Comparison of ENCODE assay signal across 16 cellular contexts in genomic region chr1:18618546-18619466, GRCh38. TPM values are rescaled to one million over a fixed set of nuclear protein-coding genes. Genes with fewer than 3 reads are reported as not detected.
DNase-seq lines count a peak whose midpoint lies in the region; ATAC-seq and TF ChIP-seq lines count a peak whose summit lies in the region.
"Had no signal": no experiment of that assay in that cellular context is flagged by ENCODE, and none has a peak within 500 bp of the region (broad histone marks: within the 10 kb centered on the region; RNA-seq: fewer than 3 reads in every experiment).

No MANE protein-coding gene starts in this region.

- no peaks in the 10 kb centered on the region for H3K9me2 ChIP-seq in PC-3 (replicated peaks; ENCODE audit: low read length)

- POLR2A ChIA-PET in PC-3 (lab: Charles Lee; ENCODE audit: unreplicated experiment): no interaction called here

- H3K4me3 ChIP-seq in PC-3 (ENCODE audit: low read length): no peak overlapping the region
- H3K4me3 ChIP-seq in ectodermal cell (ENCODE audit: insufficient read depth, low read depth, low read length): no peak overlapping the region

- H3K79me2 ChIP-seq in PC-3 (ENCODE audit: low read length): no peaks in the 10 kb centered on the region

- no TSS peak for BruUV-seq in PC-3 (replicated peaks; lab: Mats Ljungman, UMichigan)

- no peaks in the 10 kb centered on the region for H4K20me1 ChIP-seq in PC-3 (ENCODE audit: low read length)

- no peak overlapping the region for H3K9ac ChIP-seq in PC-3 (ENCODE audit: low read length)

- no peak overlapping the region for H3K4me3 Mint-ChIP-seq in activated naive CD4-positive, alpha-beta T cell treated with anti-CD3 and anti-CD28 coated beads for 36 hours
- no peak overlapping the region for H3K4me3 Mint-ChIP-seq in stimulated activated naive CD8-positive, alpha-beta T cell treated with anti-CD3 and anti-CD28 coated beads, Interleukin-15, amount 100 ng/mL, for 72 hours
- H3K4me3 Mint-ChIP-seq: activated CD4-positive, alpha-beta T cell treated with anti-CD3 and anti-CD28 coated beads, Interleukin-2, amount 10 ng/mL, durations not matched to agents 24 days and 14 days; T-helper 17 cell had no signal

- H3K27me3 ChIP-seq in PC-3 (ENCODE audit: low read length) (peaks cover 10% of the 10 kb centered on the region), ectodermal cell (ENCODE audit: control insufficient read depth, insufficient read depth, low read length, poor library complexity, severe bottlenecking) (no peaks in the 10 kb centered on the region)

- peaks cover 14% of the 10 kb centered on the region for H3K4me1 ChIP-seq in PC-3 (ENCODE audit: insufficient read depth, low read length)
- no peaks in the 10 kb centered on the region for H3K4me1 ChIP-seq in ectodermal cell (ENCODE audit: control insufficient read depth, insufficient read depth, low read length)

- ATAC-seq in PC-3: peak; percentile 98
- peak; percentile 84 for ATAC-seq in stimulated activated naive CD8-positive, alpha-beta T cell treated with anti-CD3 and anti-CD28 coated beads, Interleukin-15, amount 100 ng/mL, for 72 hours
- ATAC-seq: T-helper 17 cell had no signal

- no peaks in the 10 kb centered on the region for H3K36me3 ChIP-seq in PC-3 (ENCODE audit: low read depth, low read length)
- H3K36me3 ChIP-seq in ectodermal cell (ENCODE audit: control insufficient read depth, insufficient read depth, low read length): no peaks in the 10 kb centered on the region

- H3K27ac ChIP-seq in PC-3 (ENCODE audit: low read length) (no peak overlapping the region), ectodermal cell (ENCODE audit: insufficient read depth, low read depth, low read length, poor library complexity, severe bottlenecking) (peak overlapping the region; percentile 16)

- no peak overlapping the region for H2AFZ ChIP-seq in PC-3 (ENCODE audit: low read length)

- no peaks in the 10 kb centered on the region for H3K36me3 Mint-ChIP-seq in activated naive CD4-positive, alpha-beta T cell treated with anti-CD3 and anti-CD28 coated beads for 36 hours (ENCODE audit: low read depth)

- H3K9me3 Mint-ChIP-seq in activated naive CD4-positive, alpha-beta T cell treated with anti-CD3 and anti-CD28 coated beads for 36 hours: no peaks in the 10 kb centered on the region
- no peaks in the 10 kb centered on the region for H3K9me3 Mint-ChIP-seq in stimulated activated naive CD8-positive, alpha-beta T cell treated with anti-CD3 and anti-CD28 coated beads, Interleukin-15, amount 100 ng/mL, for 72 hours
- H3K9me3 Mint-ChIP-seq: activated CD4-positive, alpha-beta T cell treated with anti-CD3 and anti-CD28 coated beads, Interleukin-2, amount 10 ng/mL, durations not matched to agents 24 days and 14 days had no signal

- CTCF ChIA-PET in activated naive CD4-positive, alpha-beta T cell treated with anti-CD3 and anti-CD28 coated beads for 36 hours (lab: Charles Lee): interaction anchor here (0.6 kb wide), 1 partner anchor 63 kb away, joined by 4 read pairs; no protein-coding TSS in a partner anchor
- CTCF ChIA-PET in PC-3 (lab: Charles Lee): no interaction called here

- DNase-seq in activated naive CD4-positive, alpha-beta T cell treated with anti-CD3 and anti-CD28 coated beads for 36 hours: peak; percentile 59
- DNase-seq in activated naive CD4-positive, alpha-beta T cell (lab: John Stamatoyannopoulos, UW): no peak
- DNase-seq in PC-3 (peak; percentile 82), DMS53 (lab: John Stamatoyannopoulos, UW) (no peak), NCI-H1417 treated with DMSO at 0.1 percent for 48 hours (lab: John Stamatoyannopoulos, UW) (no peak)
- DNase-seq in stimulated activated naive CD8-positive, alpha-beta T cell treated with anti-CD3 and anti-CD28 coated beads, Interleukin-15, amount 100 ng/mL, for 72 hours: no peak
- DNase-seq in stimulated activated CD4-positive, alpha-beta T cell treated with anti-CD3 and anti-CD28 coated beads, Interleukin-4, amount 100 ng/mL, for 4 hours: no peak
- DNase-seq: activated CD4-positive, alpha-beta T cell treated with anti-CD3 and anti-CD28 coated beads, Interleukin-2, amount 10 ng/mL, durations not matched to agents 24 days and 14 days; foreskin melanocyte; NCI-H1105 treated with DMSO at 0.1 percent for 48 hours; NCI-H446; substantia nigra; T-helper 17 cell had no signal

- intact Hi-C loops in activated naive CD4-positive, alpha-beta T cell treated with anti-CD3 and anti-CD28 coated beads for 36 hours (cut with micrococcal nuclease): no loop called here
- intact Hi-C loops in PC-3 (cut with micrococcal nuclease): no loop called here

- H3K4me1 Mint-ChIP-seq in activated naive CD4-positive, alpha-beta T cell treated with anti-CD3 and anti-CD28 coated beads for 36 hours (ENCODE audit: low read depth): peaks cover 8% of the 10 kb centered on the region
- H3K4me1 Mint-ChIP-seq in stimulated activated naive CD8-positive, alpha-beta T cell treated with anti-CD3 and anti-CD28 coated beads, Interleukin-15, amount 100 ng/mL, for 72 hours: no peaks in the 10 kb centered on the region
- H3K4me1 Mint-ChIP-seq: activated CD4-positive, alpha-beta T cell treated with anti-CD3 and anti-CD28 coated beads, Interleukin-2, amount 10 ng/mL, durations not matched to agents 24 days and 14 days; T-helper 17 cell had no signal

- peaks cover 22% of the 10 kb centered on the region for H3K27me3 Mint-ChIP-seq in activated naive CD4-positive, alpha-beta T cell treated with anti-CD3 and anti-CD28 coated beads for 36 hours (ENCODE audit: low read depth)
- H3K27me3 Mint-ChIP-seq in stimulated activated naive CD8-positive, alpha-beta T cell treated with anti-CD3 and anti-CD28 coated beads, Interleukin-15, amount 100 ng/mL, for 72 hours: peaks cover 48% of the 10 kb centered on the region

- WGBS in ectodermal cell, 2 experiments: 67 to 69% methylated on average over 9 to 10 of the region's 10 CpGs

- H3K9me3 ChIP-seq in PC-3 (ENCODE audit: low read length) (0 out of 2 replicates have a peak, but pooled peaks cover 2% of the 10 kb centered on the region), ectodermal cell (ENCODE audit: control insufficient read depth, low read length) (no peaks in the 10 kb centered on the region)

- peak overlapping the region; percentile 1 for H3K4me2 ChIP-seq in PC-3 (ENCODE audit: low read length)

- no peaks in the 10 kb centered on the region for H3F3A ChIP-seq in PC-3 (ENCODE audit: low read length, unreplicated experiment)

- no peak overlapping the region for H3K27ac Mint-ChIP-seq in activated naive CD4-positive, alpha-beta T cell treated with anti-CD3 and anti-CD28 coated beads for 36 hours
- no peak overlapping the region for H3K27ac Mint-ChIP-seq in stimulated activated naive CD8-positive, alpha-beta T cell treated with anti-CD3 and anti-CD28 coated beads, Interleukin-15, amount 100 ng/mL, for 72 hours
- H3K27ac Mint-ChIP-seq: activated CD4-positive, alpha-beta T cell treated with anti-CD3 and anti-CD28 coated beads, Interleukin-2, amount 10 ng/mL, durations not matched to agents 24 days and 14 days; T-helper 17 cell had no signal

- TF ChIP-seq CTCF in PC-3 (conservative IDR thresholded peaks at IDR 0.05; ENCODE audit: low read depth, low read length): no peak

RNA-seq across cellular contexts. Expression of gene PAX7, which starts 11.8 kb away (rescaled TPM):
- not detected for total RNA-seq in activated naive CD4-positive, alpha-beta T cell treated with anti-CD3 and anti-CD28 coated beads for 36 hours
- not detected in 2 replicates for total RNA-seq in PC-3 (2014; rRNA removed)
- polyA plus RNA-seq in ectodermal cell (2013, experiment 1 of 4): 21.4 TPM
- polyA plus RNA-seq in ectodermal cell (2013, experiment 2 of 4): 23.1 TPM
- polyA plus RNA-seq in ectodermal cell (2013, experiment 3 of 4): 13.5 TPM
- 16.0 TPM for polyA plus RNA-seq in ectodermal cell (2013, experiment 4 of 4)
- total RNA-seq: activated CD4-positive, alpha-beta T cell treated with anti-CD3 and anti-CD28 coated beads, Interleukin-2, amount 10 ng/mL, durations not matched to agents 24 days and 14 days; mononuclear cell; osteoblast; T-helper 17 cell had no signal

Comparison
In these comparisons a context has a peak if more than half of its experiments do, and no peak if none do; other contexts are left out.
1. DNase-seq: peak in activated naive CD4-positive, alpha-beta T cell treated with anti-CD3 and anti-CD28 coated beads for 36 hours (single experiment) and PC-3 (single experiment); none in activated naive CD4-positive, alpha-beta T cell (0 of 4), stimulated activated naive CD8-positive, alpha-beta T cell treated with anti-CD3 and anti-CD28 coated beads, Interleukin-15, amount 100 ng/mL, for 72 hours (0 of 2), DMS53 (single experiment), NCI-H1417 treated with DMSO at 0.1 percent for 48 hours (single experiment) and stimulated activated CD4-positive, alpha-beta T cell treated with anti-CD3 and anti-CD28 coated beads, Interleukin-4, amount 100 ng/mL, for 4 hours (0 of 2).